Comparison of ENCODE assay signal across 1 cellular context in the genomic region with DNA sequence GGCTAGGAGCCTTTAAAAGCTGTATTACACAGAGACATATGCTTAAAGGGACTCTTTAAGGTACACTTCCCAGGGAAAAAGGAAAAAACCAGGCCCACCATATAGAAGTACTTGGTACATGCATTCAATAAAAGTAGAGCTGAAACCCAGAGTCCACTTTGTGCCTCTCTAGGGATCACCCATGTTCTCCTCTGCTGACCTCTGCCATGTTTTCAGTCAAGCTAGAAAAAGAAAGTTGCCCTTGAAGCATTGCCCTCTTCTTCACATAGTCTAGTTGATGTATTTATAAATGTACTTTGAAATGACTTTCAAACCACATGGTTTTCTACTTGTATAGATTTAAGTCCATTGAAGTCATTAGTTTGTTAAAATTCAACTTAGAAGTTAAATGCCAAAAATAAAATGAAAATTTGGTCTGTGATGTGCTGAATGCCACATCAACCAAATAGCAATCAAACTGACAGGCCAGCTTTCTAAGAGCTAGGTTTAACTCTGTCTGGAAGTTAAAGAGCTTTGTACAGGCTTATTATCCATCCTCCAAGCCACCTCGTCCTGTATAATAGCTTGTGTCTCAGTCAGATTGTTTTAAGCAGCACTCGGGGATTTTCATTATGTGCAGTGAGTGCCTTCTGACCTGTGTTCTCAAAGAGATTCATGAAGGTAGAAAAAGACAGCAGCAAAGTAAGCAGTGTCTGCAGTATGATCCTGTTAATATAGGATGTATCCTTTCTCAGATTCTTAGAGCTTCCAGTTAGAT.
TF ChIP-seq lines count a peak whose summit lies in the region.

No MANE protein-coding gene starts in this region.

TF ChIP-seq in H1, 55 proteins besides CTCF, POLR2A, EP300 and RAD21:
- TF ChIP-seq, protein P1, sequence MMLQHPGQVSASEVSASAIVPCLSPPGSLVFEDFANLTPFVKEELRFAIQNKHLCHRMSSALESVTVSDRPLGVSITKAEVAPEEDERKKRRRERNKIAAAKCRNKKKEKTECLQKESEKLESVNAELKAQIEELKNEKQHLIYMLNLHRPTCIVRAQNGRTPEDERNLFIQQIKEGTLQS (IDR thresholded peaks at IDR 0.05; ENCODE audit: insufficient read depth, low read depth, low read length), result no peak
- no peak for TF ChIP-seq KDM4A (IDR thresholded peaks at IDR 0.05; ENCODE audit: low read depth, low read length, severe bottlenecking)
- TF ChIP-seq YY1 (IDR thresholded peaks at IDR 0.05; ENCODE audit: low read depth, low read length), result no peak
- no peak for TF ChIP-seq NANOG (IDR thresholded peaks at IDR 0.05; ENCODE audit: insufficient read depth, low read depth, low read length, poor library complexity, severe bottlenecking)
- TF ChIP-seq SP1 (IDR thresholded peaks at IDR 0.05; ENCODE audit: low read depth, low read length), result no peak
- TF ChIP-seq TBP (IDR thresholded peaks at IDR 0.05; ENCODE audit: low read depth, low read length), result no peak
- no peak for TF ChIP-seq HDAC6 (IDR thresholded peaks at IDR 0.05; ENCODE audit: low read depth, low read length)
- no peak for TF ChIP-seq JUND (IDR thresholded peaks at IDR 0.05; ENCODE audit: low read length)
- TF ChIP-seq, protein P2, sequence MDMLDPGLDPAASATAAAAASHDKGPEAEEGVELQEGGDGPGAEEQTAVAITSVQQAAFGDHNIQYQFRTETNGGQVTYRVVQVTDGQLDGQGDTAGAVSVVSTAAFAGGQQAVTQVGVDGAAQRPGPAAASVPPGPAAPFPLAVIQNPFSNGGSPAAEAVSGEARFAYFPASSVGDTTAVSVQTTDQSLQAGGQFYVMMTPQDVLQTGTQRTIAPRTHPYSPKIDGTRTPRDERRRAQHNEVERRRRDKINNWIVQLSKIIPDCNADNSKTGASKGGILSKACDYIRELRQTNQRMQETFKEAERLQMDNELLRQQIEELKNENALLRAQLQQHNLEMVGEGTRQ (IDR thresholded peaks at IDR 0.05; ENCODE audit: low read length), result no peak
- no peak for TF ChIP-seq GTF2F1 (IDR thresholded peaks at IDR 0.05; ENCODE audit: borderline replicate concordance, low read depth, low read length)
TF ChIP-seq in H1: peak in this region for 0.
